Comparison of ENCODE assay signal across 8 cellular contexts in the genomic region with DNA sequence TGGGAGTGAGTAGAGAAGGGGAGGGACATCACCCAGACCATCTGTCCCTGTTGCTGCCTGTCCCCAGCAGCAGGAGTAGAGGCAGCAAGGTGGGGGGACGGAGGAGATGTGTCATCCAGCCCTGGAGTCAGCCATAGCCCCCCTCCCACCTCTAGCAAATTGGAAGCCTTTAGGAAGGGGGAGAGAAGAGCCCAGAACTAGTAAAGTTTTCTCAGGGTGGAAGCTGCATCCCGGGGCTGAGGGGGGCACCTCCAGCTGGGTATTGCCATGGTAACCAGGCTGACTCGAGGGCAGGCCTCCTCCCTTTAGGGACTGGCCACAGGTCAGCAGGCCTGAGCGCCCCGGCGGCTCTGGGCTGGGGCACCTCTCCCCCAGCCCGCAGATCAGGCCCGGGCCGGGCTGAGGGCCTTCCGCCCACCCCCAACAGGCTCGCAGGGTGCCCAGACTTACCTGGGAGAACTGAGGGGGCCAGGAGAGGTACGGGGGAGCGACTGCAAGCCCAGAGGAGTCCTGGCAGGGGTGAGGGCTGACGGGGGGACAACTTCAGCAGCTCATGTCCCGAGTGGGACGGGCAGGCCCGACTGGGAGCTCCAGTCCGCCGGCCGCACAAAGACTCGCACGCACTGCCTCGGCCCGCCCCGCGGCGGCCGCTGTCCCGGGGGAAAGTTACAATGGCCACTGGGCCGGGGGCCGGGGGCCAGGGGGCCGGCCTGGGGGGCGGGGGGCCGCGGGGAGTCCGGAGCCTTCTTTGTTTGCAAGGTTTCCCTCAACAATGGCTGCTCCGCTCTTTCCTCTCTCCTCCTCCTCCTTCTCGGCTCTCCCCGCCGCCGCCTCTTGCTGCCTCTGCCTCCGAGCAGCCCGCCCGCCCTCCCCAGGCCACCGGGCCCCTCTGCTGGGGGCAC. TPM values are rescaled to one million over a fixed set of nuclear protein-coding genes. Genes with fewer than 3 reads are reported as not detected.
DNase-seq lines count a peak whose midpoint lies in the region; ATAC-seq and TF ChIP-seq lines count a peak whose summit lies in the region.

No MANE protein-coding gene starts in this region.

- no peak overlapping the region for H3K9ac ChIP-seq in parathyroid adenoma

- no peaks in the 10 kb centered on the region for H3K9me3 ChIP-seq in parathyroid adenoma (ENCODE audit: control insufficient read depth, low read length)

- peak overlapping the region; percentile 54 for H3K4me3 ChIP-seq in parathyroid adenoma (ENCODE audit: low read depth, low read length)

- H3K4me2 ChIP-seq in parathyroid adenoma (ENCODE audit: low read length), result peak overlapping the region; percentile 82

- H3K9me3 Mint-ChIP-seq in activated naive CD4-positive, alpha-beta T cell treated with anti-CD3 and anti-CD28 coated beads, Interleukin-2, amount 10 ng/mL, durations not matched to agents 7 days and 5 days, result no peaks in the 10 kb centered on the region
- H3K9me3 Mint-ChIP-seq in activated CD8-positive, alpha-beta T cell treated with anti-CD3 and anti-CD28 coated beads, Interleukin-2, amount 10 ng/mL, durations not matched to agents 7 days and 5 days (ENCODE audit: insufficient read depth), result no peaks in the 10 kb centered on the region

- POLR2A ChIA-PET in activated CD8-positive, alpha-beta T cell treated with anti-CD3 and anti-CD28 coated beads, Interleukin-2, amount 10 ng/mL, durations not matched to agents 7 days and 5 days (lab: Charles Lee), result interaction anchor here (1.2 to 2.2 kb wide), 2 partner anchors 37 to 296 kb away, joined by 5 to 8 read pairs; a partner anchor contains a TSS

- peaks cover 46% of the 10 kb centered on the region for H3K4me1 ChIP-seq in parathyroid adenoma

- no peaks in the 10 kb centered on the region for H3K27me3 ChIP-seq in parathyroid adenoma (ENCODE audit: control insufficient read depth, insufficient read depth, low read length)

- peaks cover 57% of the 10 kb centered on the region for H3K79me2 ChIP-seq in parathyroid adenoma

- peaks cover 68% of the 10 kb centered on the region for H3K4me1 Mint-ChIP-seq in activated naive CD4-positive, alpha-beta T cell treated with anti-CD3 and anti-CD28 coated beads, Interleukin-2, amount 10 ng/mL, durations not matched to agents 7 days and 5 days
- H3K4me1 Mint-ChIP-seq in activated CD8-positive, alpha-beta T cell treated with anti-CD3 and anti-CD28 coated beads, Interleukin-2, amount 10 ng/mL, durations not matched to agents 7 days and 5 days (ENCODE audit: low read depth), result peaks cover 61% of the 10 kb centered on the region

- H3K4me3 Mint-ChIP-seq in activated naive CD4-positive, alpha-beta T cell treated with anti-CD3 and anti-CD28 coated beads, Interleukin-2, amount 10 ng/mL, durations not matched to agents 7 days and 5 days, result peak overlapping the region; percentile 80
- peak overlapping the region; percentile 91 for H3K4me3 Mint-ChIP-seq in activated CD8-positive, alpha-beta T cell treated with anti-CD3 and anti-CD28 coated beads, Interleukin-2, amount 10 ng/mL, durations not matched to agents 7 days and 5 days

- TF ChIP-seq CTCF in parathyroid adenoma (IDR thresholded peaks at IDR 0.05), result no peak

- H3K27ac Mint-ChIP-seq in activated naive CD4-positive, alpha-beta T cell treated with anti-CD3 and anti-CD28 coated beads, Interleukin-2, amount 10 ng/mL, durations not matched to agents 7 days and 5 days, result peak overlapping the region; percentile 94
- peak overlapping the region; percentile 93 for H3K27ac Mint-ChIP-seq in activated CD8-positive, alpha-beta T cell treated with anti-CD3 and anti-CD28 coated beads, Interleukin-2, amount 10 ng/mL, durations not matched to agents 7 days and 5 days

- CTCF ChIA-PET in activated naive CD4-positive, alpha-beta T cell treated with anti-CD3 and anti-CD28 coated beads, Interleukin-2, amount 10 ng/mL, durations not matched to agents 7 days and 5 days (lab: Charles Lee), result interaction anchor here (0.7 to 1.5 kb wide), 7 partner anchors 9 to 512 kb away, joined by 3 to 6 read pairs (median 3); no protein-coding TSS in a partner anchor
- CTCF ChIA-PET in activated CD8-positive, alpha-beta T cell treated with anti-CD3 and anti-CD28 coated beads, Interleukin-2, amount 10 ng/mL, durations not matched to agents 7 days and 5 days (lab: Charles Lee), result interaction anchor here (0.5 to 3.9 kb wide), 6 partner anchors 9 to 273 kb away, joined by 3 to 24 read pairs (median 10); a partner anchor contains a TSS

- no peaks in the 10 kb centered on the region for H3K27me3 Mint-ChIP-seq in activated naive CD4-positive, alpha-beta T cell treated with anti-CD3 and anti-CD28 coated beads, Interleukin-2, amount 10 ng/mL, durations not matched to agents 7 days and 5 days
- no peaks in the 10 kb centered on the region for H3K27me3 Mint-ChIP-seq in activated CD8-positive, alpha-beta T cell treated with anti-CD3 and anti-CD28 coated beads, Interleukin-2, amount 10 ng/mL, durations not matched to agents 7 days and 5 days (ENCODE audit: low read depth)

- H2AFZ ChIP-seq in parathyroid adenoma, result no peak overlapping the region

- peak; percentile 37 for DNase-seq in activated naive CD4-positive, alpha-beta T cell treated with anti-CD3 and anti-CD28 coated beads, Interleukin-2, amount 10 ng/mL, durations not matched to agents 7 days and 5 days
- DNase-seq in activated naive CD4-positive, alpha-beta T cell (lab: John Stamatoyannopoulos, UW), result no peak
- peak; percentile 31 for DNase-seq in activated CD8-positive, alpha-beta T cell treated with anti-CD3 and anti-CD28 coated beads, Interleukin-2, amount 10 ng/mL, durations not matched to agents 7 days and 5 days
- DNase-seq in globus pallidus (ENCODE audit: low spot score) (peak; percentile 11), SW480 (ENCODE audit: low spot score) (no peak), NCI-H2107 (lab: John Stamatoyannopoulos, UW) (no peak)

- no peak overlapping the region for H3K27ac ChIP-seq in parathyroid adenoma

- peak; percentile 17 for ATAC-seq in HG03342 (IDR thresholded peaks at IDR 0.05; ENCODE audit: unreplicated experiment)
- peak; percentile 21 for ATAC-seq in activated CD8-positive, alpha-beta T cell treated with anti-CD3 and anti-CD28 coated beads, Interleukin-2, amount 10 ng/mL, durations not matched to agents 7 days and 5 days

- peaks cover 26% of the 10 kb centered on the region for H3K36me3 Mint-ChIP-seq in activated naive CD4-positive, alpha-beta T cell treated with anti-CD3 and anti-CD28 coated beads, Interleukin-2, amount 10 ng/mL, durations not matched to agents 7 days and 5 days
- H3K36me3 Mint-ChIP-seq in activated CD8-positive, alpha-beta T cell treated with anti-CD3 and anti-CD28 coated beads, Interleukin-2, amount 10 ng/mL, durations not matched to agents 7 days and 5 days (ENCODE audit: low read depth), result peaks cover 41% of the 10 kb centered on the region

- no peaks in the 10 kb centered on the region for H3K36me3 ChIP-seq in parathyroid adenoma (ENCODE audit: control insufficient read depth, insufficient read depth, low read length)

RNA-seq across cellular contexts. Expression of a gene that starts 6.0 kb away (rescaled TPM):
- total RNA-seq in activated CD8-positive, alpha-beta T cell treated with anti-CD3 and anti-CD28 coated beads, Interleukin-2, amount 10 ng/mL, durations not matched to agents 7 days and 5 days, result 10 to 100 TPM; 83.6 to 87.1 TPM

RNA-seq across cellular contexts. Expression of a gene that starts 18.6 kb away (rescaled TPM):
- 10 to 100 TPM; 56.5 to 58.9 TPM for total RNA-seq in activated CD8-positive, alpha-beta T cell treated with anti-CD3 and anti-CD28 coated beads, Interleukin-2, amount 10 ng/mL, durations not matched to agents 7 days and 5 days

RNA-seq across cellular contexts. Expression of a gene that starts 38.0 kb away (rescaled TPM):
- 10 to 100 TPM; 94.1 to 95.3 TPM for total RNA-seq in activated CD8-positive, alpha-beta T cell treated with anti-CD3 and anti-CD28 coated beads, Interleukin-2, amount 10 ng/mL, durations not matched to agents 7 days and 5 days

RNA-seq across cellular contexts. Expression of a gene that starts 49.1 kb away (rescaled TPM):
- 10 to 100 TPM; 23.2 to 25.3 TPM for total RNA-seq in activated CD8-positive, alpha-beta T cell treated with anti-CD3 and anti-CD28 coated beads, Interleukin-2, amount 10 ng/mL, durations not matched to agents 7 days and 5 days

RNA-seq across cellular contexts. Expression of a gene that starts 58.2 kb away (rescaled TPM):
- total RNA-seq in activated CD8-positive, alpha-beta T cell treated with anti-CD3 and anti-CD28 coated beads, Interleukin-2, amount 10 ng/mL, durations not matched to agents 7 days and 5 days, result 10 to 100 TPM; 25.2 to 26.3 TPM

Comparison
In these comparisons a context has a peak if more than half of its experiments do, and no peak if none do; other contexts are left out.
1. DNase-seq: peak in activated naive CD4-positive, alpha-beta T cell treated with anti-CD3 and anti-CD28 coated beads, Interleukin-2, amount 10 ng/mL, durations not matched to agents 7 days and 5 days (single experiment), activated CD8-positive, alpha-beta T cell treated with anti-CD3 and anti-CD28 coated beads, Interleukin-2, amount 10 ng/mL, durations not matched to agents 7 days and 5 days (single experiment) and globus pallidus (single experiment); none in activated naive CD4-positive, alpha-beta T cell (0 of 4), SW480 (single experiment) and NCI-H2107 (single experiment).